Comparison of ENCODE assay signal across 12 cellular contexts in genomic region chr4:17595471-17596005, GRCh38. TPM values are rescaled to one million over a fixed set of nuclear protein-coding genes. Genes with fewer than 3 reads are reported as not detected.
DNase-seq lines count a peak whose midpoint lies in the region; ATAC-seq and TF ChIP-seq lines count a peak whose summit lies in the region.
"Had no signal": no experiment of that assay in that cellular context is flagged by ENCODE, and none has a peak within 500 bp of the region (broad histone marks: within the 10 kb centered on the region; RNA-seq: fewer than 3 reads in every experiment).

No MANE protein-coding gene starts in this region.

- no peaks in the 10 kb centered on the region for H3K27me3 Mint-ChIP-seq in T-helper 17 cell
- no peaks in the 10 kb centered on the region for H3K27me3 Mint-ChIP-seq in activated naive CD4-positive, alpha-beta T cell treated with anti-CD3 and anti-CD28 coated beads, Interleukin-2, amount 10 ng/mL, durations not matched to agents 7 days and 5 days
- H3K27me3 Mint-ChIP-seq: central memory CD8-positive, alpha-beta T cell had no signal

- no peaks in the 10 kb centered on the region for H3K9me3 Mint-ChIP-seq in activated naive CD4-positive, alpha-beta T cell treated with anti-CD3 and anti-CD28 coated beads, Interleukin-2, amount 10 ng/mL, durations not matched to agents 7 days and 5 days
- H3K9me3 Mint-ChIP-seq: central memory CD8-positive, alpha-beta T cell had no signal

- ATAC-seq in GM21360 (IDR thresholded peaks at IDR 0.05; ENCODE audit: unreplicated experiment) = peak; percentile 82
- peak; percentile 87 for ATAC-seq in HG03108 (IDR thresholded peaks at IDR 0.05; ENCODE audit: unreplicated experiment)
- ATAC-seq in T-helper 17 cell = peak; percentile 46

- no peak for TF ChIP-seq CTCF in GM13977 (IDR thresholded peaks at IDR 0.05; ENCODE audit: extremely low read depth, insufficient read depth, missing control alignments)

- peaks cover 14% of the 10 kb centered on the region for H3K4me1 Mint-ChIP-seq in T-helper 17 cell
- no peaks in the 10 kb centered on the region for H3K4me1 Mint-ChIP-seq in activated naive CD4-positive, alpha-beta T cell treated with anti-CD3 and anti-CD28 coated beads, Interleukin-2, amount 10 ng/mL, durations not matched to agents 7 days and 5 days

- no peak overlapping the region for H3K27ac Mint-ChIP-seq in T-helper 17 cell
- no peak overlapping the region for H3K27ac Mint-ChIP-seq in activated naive CD4-positive, alpha-beta T cell treated with anti-CD3 and anti-CD28 coated beads, Interleukin-2, amount 10 ng/mL, durations not matched to agents 7 days and 5 days

- H3K36me3 Mint-ChIP-seq in T-helper 17 cell (ENCODE audit: low read depth) = peaks cover 8% of the 10 kb centered on the region
- peaks cover 54% of the 10 kb centered on the region for H3K36me3 Mint-ChIP-seq in activated naive CD4-positive, alpha-beta T cell treated with anti-CD3 and anti-CD28 coated beads, Interleukin-2, amount 10 ng/mL, durations not matched to agents 7 days and 5 days

- no peak overlapping the region for H3K4me3 Mint-ChIP-seq in T-helper 17 cell
- H3K4me3 Mint-ChIP-seq in activated naive CD4-positive, alpha-beta T cell treated with anti-CD3 and anti-CD28 coated beads, Interleukin-2, amount 10 ng/mL, durations not matched to agents 7 days and 5 days = no peak overlapping the region
- H3K4me3 Mint-ChIP-seq: central memory CD8-positive, alpha-beta T cell had no signal

- no peaks in the 10 kb centered on the region for H3K9me3 ChIP-seq in T-helper 17 cell (ENCODE audit: control insufficient read depth, low read length, poor library complexity, severe bottlenecking)
- H3K9me3 ChIP-seq: heart left ventricle had no signal

- peak; percentile 42 for DNase-seq in GM13977 (ENCODE audit: low spot score)
- DNase-seq in T-helper 17 cell = no peak
- no peak for DNase-seq in HUDEP-2 (lab: John Stamatoyannopoulos, UW; ENCODE audit: unreplicated experiment in 76 of 76)
- no peak for DNase-seq in activated naive CD4-positive, alpha-beta T cell treated with anti-CD3 and anti-CD28 coated beads, Interleukin-2, amount 10 ng/mL, durations not matched to agents 7 days and 5 days
- no peak for DNase-seq in NCI-H1092 treated with DMSO at 0.1 percent for 48 hours (lab: John Stamatoyannopoulos, UW)
- DNase-seq in activated T-cell treated with anti-CD3 and anti-CD28 coated beads, Interleukin-2, amount 50 U/mL, for 48 hours = no peak
- DNase-seq: activated CD4-positive, alpha-beta T cell treated with anti-CD3 and anti-CD28 coated beads, Interleukin-2, amount 50 U/mL, for 1 hour; heart left ventricle; NCI-H446 treated with DMSO at 0.1 percent for 48 hours had no signal

- CTCF ChIA-PET in activated naive CD4-positive, alpha-beta T cell treated with anti-CD3 and anti-CD28 coated beads, Interleukin-2, amount 10 ng/mL, durations not matched to agents 7 days and 5 days (lab: Charles Lee) = interaction anchor here (1.2 kb wide), 1 partner anchor 209 kb away, joined by 3 read pairs; no protein-coding TSS in a partner anchor

- in situ Hi-C loops in GM13977 (cut with MboI; ENCODE audit: low pct_unique_long_range_greater_than_20kb, low sequenced_read_pairs, unreplicated experiment) = no loop called here

RNA-seq across cellular contexts. Expression of gene LAP3, which starts 18.5 kb away (rescaled TPM):
- total RNA-seq in T-helper 17 cell = 10 to 100 TPM; 49.6 to 63.5 TPM

RNA-seq across cellular contexts. Expression of gene MED28, which starts 18.9 kb away (rescaled TPM):
- total RNA-seq in T-helper 17 cell = 10 to 100 TPM; 40.8 to 55.5 TPM
